25 cellular contexts compared by ENCODE assay signal in genomic region chr20:58571341-58571941, GRCh38. TPM values are rescaled to one million over a fixed set of nuclear protein-coding genes. Genes with fewer than 3 reads are reported as not detected.
DNase-seq lines count a peak whose midpoint lies in the region; ATAC-seq and TF ChIP-seq lines count a peak whose summit lies in the region.
"Had no signal": no experiment of that assay in that cellular context is flagged by ENCODE, and none has a peak within 500 bp of the region (broad histone marks: within the 10 kb centered on the region; RNA-seq: fewer than 3 reads in every experiment).

No MANE protein-coding gene starts in this region.

- H3K9me2 ChIP-seq in GM23248 (ENCODE audit: insufficient read depth), result no peaks in the 10 kb centered on the region

- in situ Hi-C loops in transverse colon (cut with MboI; ENCODE audit: low pct_ligation_motif_present in 1 of 4, low pct_unique_long_range_greater_than_20kb in 1 of 4, low sequenced_read_pairs in 3 of 4), result no loop called here
- in situ Hi-C loops in GM23248 (cut with MboI), result no loop called here

- 67% methylated on average over 4 of the region's 4 CpGs for WGBS in esophagus muscularis mucosa
- 42 to 44% methylated on average over 4 of the region's 4 CpGs for WGBS in transverse colon (ENCODE audit: low coverage in 1 of 2), 2 donors
- 66 to 74% methylated on average over 4 of the region's 4 CpGs for WGBS in GM23248 (ENCODE audit: low coverage in 1 of 2, low lambda C conversion rate in 2 of 2, missing lambda C conversion rate in 2 of 2), 2 experiments

- no peaks in the 10 kb centered on the region for H3K36me3 ChIP-seq in esophagus muscularis mucosa
- H3K36me3 ChIP-seq in transverse colon, result no peaks in the 10 kb centered on the region
- no peaks in the 10 kb centered on the region for H3K36me3 ChIP-seq in GM23248 (ENCODE audit: low read depth)
- no peaks in the 10 kb centered on the region for H3K36me3 ChIP-seq in A673 (ENCODE audit: insufficient read depth, low read length, poor library complexity, severe bottlenecking)
- H3K36me3 ChIP-seq: spleen had no signal

- H3K4me3 Mint-ChIP-seq in nephron, result peak overlapping the region; percentile 5 to 47 (median 38)
- H3K4me3 Mint-ChIP-seq: activated B cell treated with CpG ODN at 0.5 μM for 24 hours; activated CD8-positive, alpha-beta T cell treated with anti-CD3 and anti-CD28 coated beads for 36 hours; activated naive CD4-positive, alpha-beta T cell treated with anti-CD3 and anti-CD28 coated beads for 36 hours; activated T-cell treated with anti-CD3 and anti-CD28 coated beads, Interleukin-2, amount 50 U/mL, for 4 hours; immature natural killer cell; naive thymus-derived CD8-positive, alpha-beta T cell; T-helper 17 cell had no signal

- no peaks in the 10 kb centered on the region for H3F3A ChIP-seq in GM23248 (ENCODE audit: insufficient read depth)

- no TSS peak for BruUV-seq in A673 (replicated peaks; lab: Mats Ljungman, UMichigan)

- H3K27ac Mint-ChIP-seq in nephron, result peak overlapping the region; percentile 99 to 100 (median 99)
- H3K27ac Mint-ChIP-seq: activated B cell treated with CpG ODN at 0.5 μM for 24 hours; activated CD8-positive, alpha-beta T cell treated with anti-CD3 and anti-CD28 coated beads for 36 hours; activated naive CD4-positive, alpha-beta T cell treated with anti-CD3 and anti-CD28 coated beads for 36 hours; immature natural killer cell; naive thymus-derived CD8-positive, alpha-beta T cell; T-helper 17 cell had no signal

- peak overlapping the region; percentile 16 to 46 (median 38) for H3K27ac ChIP-seq in esophagus muscularis mucosa (replicated peaks in 1 of 4)
- H3K27ac ChIP-seq in transverse colon, result peak overlapping the region; percentile 52 to 84 (median 72)
- no peak overlapping the region for H3K27ac ChIP-seq in GM23248
- no peak overlapping the region for H3K27ac ChIP-seq in A673 (ENCODE audit: low read depth, low read length, poor library complexity, severe bottlenecking)
- H3K27ac ChIP-seq: spleen had no signal

- DNase-seq in M059J (ENCODE audit: low read depth) (peak; percentile 8), esophagus muscularis mucosa (ENCODE audit: extremely low spot score) (no peak), transverse colon (no peak), NCI-H2196 treated with DMSO at 0.1 percent for 48 hours (lab: John Stamatoyannopoulos, UW; ENCODE audit: unreplicated experiment) (no peak), GM23248 (no peak), A673 (ENCODE audit: low spot score) (no peak)
- DNase-seq: activated B cell treated with CpG ODN at 0.5 μM for 24 hours; activated CD8-positive, alpha-beta T cell treated with anti-CD3 and anti-CD28 coated beads for 36 hours; activated naive CD4-positive, alpha-beta T cell treated with anti-CD3 and anti-CD28 coated beads for 36 hours; activated T-cell treated with anti-CD3 and anti-CD28 coated beads, Interleukin-2, amount 50 U/mL, for 4 hours; anterior cingulate cortex; cerebellar nuclear complex; effector memory CD4-positive, alpha-beta T cell; head of caudate nucleus; immature natural killer cell; mammary epithelial cell; naive thymus-derived CD8-positive, alpha-beta T cell; NCI-H1417 treated with DMSO at 0.1 percent for 48 hours; NCI-H526 treated with DMSO at 0.1 percent for 48 hours; SHP77; T-helper 17 cell had no signal

- H3K27me3 Mint-ChIP-seq in nephron (ENCODE audit: low read depth), result peaks cover 14% of the 10 kb centered on the region

- POLR2A ChIA-PET in A673 (lab: Charles Lee; ENCODE audit: low non-redundant PET), result no interaction called here

- H3K4me2 ChIP-seq in GM23248 (ENCODE audit: unreplicated experiment), result no peak overlapping the region

- H3K9me3 Mint-ChIP-seq in nephron, result no peaks in the 10 kb centered on the region
- H3K9me3 Mint-ChIP-seq: activated B cell treated with CpG ODN at 0.5 μM for 24 hours; activated CD8-positive, alpha-beta T cell treated with anti-CD3 and anti-CD28 coated beads for 36 hours; activated naive CD4-positive, alpha-beta T cell treated with anti-CD3 and anti-CD28 coated beads for 36 hours; activated T-cell treated with anti-CD3 and anti-CD28 coated beads, Interleukin-2, amount 50 U/mL, for 4 hours; immature natural killer cell had no signal

- H3K4me1 Mint-ChIP-seq in nephron, result peaks cover 80% of the 10 kb centered on the region
- H3K4me1 Mint-ChIP-seq: activated B cell treated with CpG ODN at 0.5 μM for 24 hours, immature natural killer cell had no signal

- H3K4me3 ChIP-seq in esophagus muscularis mucosa (no peak overlapping the region), transverse colon (no peak overlapping the region), GM23248 (no peak overlapping the region), A673 (ENCODE audit: low read depth, low read length, poor library complexity, severe bottlenecking) (no peak overlapping the region)
- H3K4me3 ChIP-seq: spleen had no signal

- H3K9me3 ChIP-seq in esophagus muscularis mucosa (no peaks in the 10 kb centered on the region), transverse colon (no peaks in the 10 kb centered on the region), GM23248 (ENCODE audit: low read depth) (no peaks in the 10 kb centered on the region), A673 (ENCODE audit: low read depth, low read length, poor library complexity, severe bottlenecking) (no peaks in the 10 kb centered on the region)
- H3K9me3 ChIP-seq: spleen had no signal

- H2AFZ ChIP-seq in GM23248, result no peak overlapping the region

- H4K20me1 ChIP-seq in GM23248 (ENCODE audit: insufficient read depth), result no peaks in the 10 kb centered on the region

- no peaks in the 10 kb centered on the region for H3K79me2 ChIP-seq in GM23248 (ENCODE audit: insufficient read depth)

- H3K27me3 ChIP-seq in esophagus muscularis mucosa (no peaks in the 10 kb centered on the region), transverse colon (no peaks in the 10 kb centered on the region), GM23248 (replicated peaks; ENCODE audit: insufficient read depth) (no peaks in the 10 kb centered on the region), A673 (replicated peaks; ENCODE audit: insufficient read depth, low read depth, low read length, poor library complexity) (no peaks in the 10 kb centered on the region)

- H3K9ac ChIP-seq in GM23248, result no peak overlapping the region

- no peak for TF ChIP-seq POLR2A in esophagus muscularis mucosa (IDR thresholded peaks at IDR 0.05; ENCODE audit: low read depth)
- TF ChIP-seq POLR2A in transverse colon (IDR thresholded peaks at IDR 0.05), result no peak

- CTCF ChIA-PET in A673 (lab: Charles Lee), result no interaction called here

- no peaks in the 10 kb centered on the region for H3K36me3 Mint-ChIP-seq in nephron (ENCODE audit: low read depth)
- H3K36me3 Mint-ChIP-seq: immature natural killer cell; naive thymus-derived CD8-positive, alpha-beta T cell had no signal

- intact Hi-C loops in esophagus muscularis mucosa (cut with DNase I), result no loop called here
- intact Hi-C loops in transverse colon (cut with DNase I; ENCODE audit: low total_unique reads), result no loop called here
- intact Hi-C loops in A673 (cut with micrococcal nuclease; ENCODE audit: unreplicated experiment), result no loop called here

- TF ChIP-seq CTCF in esophagus muscularis mucosa (IDR thresholded peaks at IDR 0.05) (no peak), nephron (IDR thresholded peaks at IDR 0.05; ENCODE audit: unreplicated experiment in 3 of 3) (no peak), transverse colon (IDR thresholded peaks at IDR 0.05) (no peak), A673 (conservative IDR thresholded peaks at IDR 0.05; ENCODE audit: low read depth, low read length) (no peak)

- no peak for ATAC-seq in GM18870 (IDR thresholded peaks at IDR 0.05; ENCODE audit: unreplicated experiment)
- ATAC-seq: activated CD8-positive, alpha-beta T cell treated with anti-CD3 and anti-CD28 coated beads for 36 hours; activated T-cell treated with anti-CD3 and anti-CD28 coated beads, Interleukin-2, amount 50 U/mL, for 4 hours; HepG2; naive thymus-derived CD8-positive, alpha-beta T cell; T-helper 17 cell had no signal

- no peak for TF ChIP-seq EP300 in esophagus muscularis mucosa (IDR thresholded peaks at IDR 0.05)
- no peak for TF ChIP-seq EP300 in transverse colon (IDR thresholded peaks at IDR 0.05; ENCODE audit: low read depth)

- H3K4me1 ChIP-seq in esophagus muscularis mucosa (peaks cover 0 to 38% (median 26%) of the 10 kb centered on the region in 4 donors), transverse colon (peaks cover 16 to 24% (median 20%) of the 10 kb centered on the region in 4 donors), GM23248 (ENCODE audit: insufficient read depth) (no peaks in the 10 kb centered on the region), A673 (ENCODE audit: insufficient read depth, low read length, poor library complexity, severe bottlenecking) (peaks cover 12% of the 10 kb centered on the region)
- H3K4me1 ChIP-seq: spleen had no signal

RNA-seq across cellular contexts. Expression of gene APCDD1L, which starts 56.2 kb away (rescaled TPM):
- total RNA-seq in M059J (2014; rRNA removed; shearing (Covaris generic)), result 14.2 and 24.2 TPM in 2 replicates
- total RNA-seq in esophagus muscularis mucosa (1 to 10 TPM in 2 of 4 donors, under 1 TPM in 2; 0.33 to 1.7 (median 1.1) TPM), transverse colon (under 1 TPM in 1 of 4 donors, not detected in 3; 0.16 TPM), A673 (2021) (not detected in 2 replicates)
- total RNA-seq in GM23248 (2014; rRNA removed; shearing (Covaris generic)), result 19.5 and 25.6 TPM in 2 replicates
- polyA plus RNA-seq in GM23248 (2016; fragmentation: Nextera tagmentation; extraction: Ambion mirVana), result 15.7 and 16.6 TPM in 2 replicates
- total RNA-seq: activated B cell treated with CpG ODN at 0.5 μM for 24 hours; activated CD8-positive, alpha-beta T cell treated with anti-CD3 and anti-CD28 coated beads for 36 hours; activated naive CD4-positive, alpha-beta T cell treated with anti-CD3 and anti-CD28 coated beads for 36 hours; activated T-cell treated with anti-CD3 and anti-CD28 coated beads, Interleukin-2, amount 50 U/mL, for 4 hours; HepG2; naive thymus-derived CD8-positive, alpha-beta T cell; T-helper 17 cell had no signal
- polyA plus RNA-seq: HepG2, immature natural killer cell had no signal

Comparison
In these comparisons a context has a peak if more than half of its experiments do, and no peak if none do; other contexts are left out.
1. H3K27ac ChIP-seq: peak in esophagus muscularis mucosa (4 of 4) and transverse colon (4 of 4); none in GM23248 (single experiment) and A673 (single experiment).